In the genomic region with DNA sequence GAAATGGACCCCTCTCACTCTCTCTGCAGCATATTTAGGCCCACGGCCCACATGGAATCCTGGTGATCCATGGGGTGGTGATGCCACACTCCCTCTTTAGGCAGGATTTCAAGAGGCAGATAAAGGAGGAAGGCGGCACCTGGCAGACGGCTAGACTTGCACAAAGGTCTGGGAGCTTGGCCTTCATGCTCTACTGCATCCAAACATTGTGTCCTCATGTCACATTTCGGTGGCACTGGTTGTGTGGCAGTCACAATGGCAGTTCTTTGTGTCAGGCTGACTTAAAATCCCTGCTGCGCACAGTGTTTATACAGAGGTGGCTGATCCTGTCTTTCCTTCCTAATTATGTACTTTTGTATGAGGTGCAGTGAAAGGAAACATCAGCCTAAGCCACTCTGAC, we compare ENCODE assay signal across 20 cellular contexts.
"Had no signal": no experiment of that assay in that cellular context is flagged by ENCODE, and none has a peak within 500 bp of the region (broad histone marks: within the 10 kb centered on the region; RNA-seq: fewer than 3 reads in every experiment).

No MANE protein-coding gene starts in this region.

- H3K4me1 ChIP-seq: body of pancreas, colonic mucosa, left lung, tibial nerve had no signal

- ATAC-seq: activated T-cell treated with anti-CD3 and anti-CD28 coated beads, Interleukin-2, amount 50 U/mL, for 72 hours; body of pancreas; esophagus mucosa; left lung; mucosa of descending colon; naive thymus-derived CD4-positive, alpha-beta T cell; stimulated activated memory B cell treated with anti-CD40 and anti-IgM and Interleukin-4, amounts not matched to agents 10 μg/mL and 1 μg/mL and 100 μg/mL, for 72 hours had no signal

- FAIRE-seq: keratinocyte had no signal

- H3K36me3 ChIP-seq: colonic mucosa, left lung, tibial nerve, vagina had no signal

- DNase-seq: activated CD4-positive, alpha-beta T cell treated with anti-CD3 and anti-CD28 coated beads, Interleukin-2, amount 10 ng/mL, durations not matched to agents 7 days and 5 days; activated CD4-positive, CD25-positive, alpha-beta regulatory T cell; activated CD8-positive, alpha-beta memory T cell treated with anti-CD3 and anti-CD28 coated beads, Interleukin-2, amount 50 U/mL, for 48 hours; activated gamma-delta T cell; activated T-cell treated with anti-CD3 and anti-CD28 coated beads, Interleukin-2, amount 50 U/mL, for 72 hours; amniotic stem cell; body of pancreas; caudate nucleus; colonic mucosa; left lung; mammary epithelial cell; mucosa of descending colon; naive thymus-derived CD4-positive, alpha-beta T cell; posterior cingulate gyrus; stimulated activated CD4-positive, alpha-beta T cell treated with anti-CD3 and anti-CD28 coated beads, Interleukin-2, amount 100 ng/mL, for 48 hours had no signal

- H3K9me3 ChIP-seq: body of pancreas, colonic mucosa, left lung, mucosa of descending colon, tibial nerve, vagina had no signal

- H3K27ac ChIP-seq: body of pancreas, colonic mucosa, left lung, tibial nerve, vagina had no signal

- H3K27me3 ChIP-seq: body of pancreas, colonic mucosa, left lung, tibial nerve, vagina had no signal

- H3K4me3 ChIP-seq: body of pancreas, colonic mucosa, left lung, mucosa of descending colon, tibial nerve, vagina had no signal
